Comparison of ENCODE assay signal across 9 cellular contexts in the genomic region with DNA sequence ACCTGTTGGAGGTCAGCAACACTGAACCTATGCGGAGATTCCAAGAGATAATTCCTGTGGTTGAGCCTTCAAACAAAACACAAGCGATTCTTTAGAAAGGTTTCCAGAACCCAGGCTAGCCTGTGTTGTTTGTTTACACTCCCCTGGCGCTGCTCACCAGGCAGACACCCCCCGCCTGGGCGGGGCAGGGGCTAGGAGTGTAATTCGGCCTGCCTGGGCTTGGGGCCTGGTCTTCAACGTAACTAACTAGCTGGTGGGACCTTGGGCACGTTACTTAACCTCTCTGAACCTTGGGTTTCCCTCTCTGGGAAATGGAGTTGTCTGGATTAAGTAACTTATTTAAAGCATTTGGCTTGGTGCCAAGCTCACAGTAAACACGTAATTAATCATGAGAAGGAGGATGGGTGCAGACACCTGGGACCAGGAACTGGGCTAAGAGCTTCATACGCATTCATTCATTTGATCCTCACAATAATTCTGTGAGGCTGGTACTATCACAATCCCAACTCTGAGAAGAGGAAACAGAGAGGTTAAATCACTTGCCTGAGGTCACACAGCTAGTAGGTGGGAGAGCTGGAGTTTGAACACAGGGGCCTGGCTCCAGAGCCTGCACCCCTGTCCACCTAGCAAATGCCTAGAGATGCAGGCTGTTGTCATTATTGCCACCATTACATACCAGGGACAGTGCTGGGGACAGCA. TPM values are rescaled to one million over a fixed set of nuclear protein-coding genes. Genes with fewer than 3 reads are reported as not detected.
A peak's percentile ranks its signal among the peaks of the same experiment; 100 is the strongest.
DNase-seq lines count a peak whose midpoint lies in the region; TF ChIP-seq lines count a peak whose summit lies in the region.
"Had no signal": no experiment of that assay in that cellular context is flagged by ENCODE, and none has a peak within 500 bp of the region (broad histone marks: within the 10 kb centered on the region; RNA-seq: fewer than 3 reads in every experiment).

No MANE protein-coding gene starts in this region.

- H3K27ac ChIP-seq in fibroblast of lung (ENCODE audit: insufficient read depth, low read length) (no peak overlapping the region), skeletal muscle tissue (ENCODE audit: low read depth, low read length) (peak overlapping the region; percentile 69)
- H3K27ac ChIP-seq: testis had no signal

- H2AFZ ChIP-seq in fibroblast of lung (ENCODE audit: low read length): no peak overlapping the region

- peak; percentile 34 for DNase-seq in SIG-M5 treated with dmso at 0.1 percent for 504 hours (lab: John Stamatoyannopoulos, UW; ENCODE audit: unreplicated experiment)
- DNase-seq in SIG-M5 (lab: John Stamatoyannopoulos, UW): no peak
- DNase-seq in NCI-H526 treated with DMSO at 0.1 percent for 48 hours (lab: John Stamatoyannopoulos, UW): peak; percentile 62
- DNase-seq in fibroblast of lung (ENCODE audit: low read depth in 2 of 2): peak; percentile 7 to 36
- no peak for DNase-seq in globus pallidus (ENCODE audit: low spot score)
- no peak for DNase-seq in NCI-H1694 (lab: John Stamatoyannopoulos, UW)
- DNase-seq in AML-193 (lab: John Stamatoyannopoulos, UW): no peak
- DNase-seq: testis had no signal

- H3K27me3 ChIP-seq in fibroblast of lung (ENCODE audit: control insufficient read depth, insufficient read depth, low read length): no peaks in the 10 kb centered on the region
- no peaks in the 10 kb centered on the region for H3K27me3 ChIP-seq in skeletal muscle tissue (ENCODE audit: control insufficient read depth in 3 of 3, insufficient read depth in 3 of 3, low read length in 3 of 3)
- H3K27me3 ChIP-seq: testis had no signal

- H3K9me3 ChIP-seq in fibroblast of lung (ENCODE audit: control insufficient read depth, insufficient read depth, low read depth, low read length) (no peaks in the 10 kb centered on the region), skeletal muscle tissue (ENCODE audit: control insufficient read depth in 3 of 3, low read length in 3 of 3) (no peaks in the 10 kb centered on the region)
- H3K9me3 ChIP-seq: testis had no signal

- H3K9ac ChIP-seq in fibroblast of lung (ENCODE audit: insufficient read depth, low read length) (no peak overlapping the region), skeletal muscle tissue (ENCODE audit: low read depth in 1 of 3, low read length in 3 of 3) (peak overlapping the region in 1 of 3 donors; percentile 57)

- H3K36me3 ChIP-seq in fibroblast of lung (ENCODE audit: control insufficient read depth, insufficient read depth, low read length): peaks cover 15% of the 10 kb centered on the region
- peaks cover 21 to 27% (median 24%) of the 10 kb centered on the region in 3 donors for H3K36me3 ChIP-seq in skeletal muscle tissue (ENCODE audit: control insufficient read depth in 3 of 3, insufficient read depth in 3 of 3, low read length in 3 of 3)

- H3K4me1 ChIP-seq in fibroblast of lung (ENCODE audit: control insufficient read depth, extremely low read depth, insufficient read depth, low read length) (no peaks in the 10 kb centered on the region), skeletal muscle tissue (ENCODE audit: control insufficient read depth in 3 of 3, insufficient read depth in 3 of 3, low read length in 3 of 3) (peaks cover 24 to 33% (median 29%) of the 10 kb centered on the region in 3 donors)
- H3K4me1 ChIP-seq: testis had no signal

- H3K4me3 ChIP-seq in fibroblast of lung (replicated peaks in 1 of 4; ENCODE audit: control extremely low read depth in 1 of 4, insufficient read depth in 1 of 4, low read depth in 3 of 4, low read length in 4 of 4) (no peak overlapping the region), skeletal muscle tissue (ENCODE audit: low read length in 3 of 3) (peak overlapping the region in 1 of 3 donors; percentile 36)
- H3K4me3 ChIP-seq: testis had no signal

- no peaks in the 10 kb centered on the region for H4K20me1 ChIP-seq in fibroblast of lung (ENCODE audit: control insufficient read depth, extremely low read depth, insufficient read depth, low read length)

- H3K4me2 ChIP-seq in fibroblast of lung (ENCODE audit: extremely low read depth, insufficient read depth, low read length): no peak overlapping the region

- no peak for TF ChIP-seq CTCF in fibroblast of lung (conservative IDR thresholded peaks at IDR 0.05 in 1 of 2, IDR thresholded peaks at IDR 0.05 in 1 of 2; ENCODE audit: low read depth in 1 of 2, low read length in 2 of 2)

- no peaks in the 10 kb centered on the region for H3K79me2 ChIP-seq in fibroblast of lung (ENCODE audit: control insufficient read depth, insufficient read depth, low read length)

RNA-seq across cellular contexts. Expression of a gene that starts 7.6 kb away (rescaled TPM):
- total RNA-seq in fibroblast of lung (1.5 and 3.3 TPM in 2 replicates), skeletal muscle tissue (4.7 TPM)
- polyA plus RNA-seq in fibroblast of lung: 0.57 and 0.95 TPM in 2 replicates
- polyA plus RNA-seq in fibroblast of lung (2012): 0.57 and 1.3 TPM in 2 replicates
- 0.35 and 0.93 TPM in 2 replicates for polyA minus RNA-seq in fibroblast of lung (ENCODE audit: low replicate concordance)

RNA-seq across cellular contexts. Expression of a gene that starts 50.2 kb away (rescaled TPM):
- 20.5 and 27.9 TPM in 2 replicates for total RNA-seq in fibroblast of lung
- polyA plus RNA-seq in fibroblast of lung: 15.8 and 21.6 TPM in 2 replicates
- polyA plus RNA-seq in fibroblast of lung (2012): 20.3 and 25.9 TPM in 2 replicates
- 96.2 and 129 TPM in 2 replicates for polyA minus RNA-seq in fibroblast of lung (ENCODE audit: low replicate concordance)
- 7.8 TPM for total RNA-seq in skeletal muscle tissue

Comparison
In these comparisons a context has a peak if more than half of its experiments do, and no peak if none do; other contexts are left out.
1. DNase-seq: peak in SIG-M5 treated with dmso at 0.1 percent for 504 hours (single experiment), NCI-H526 treated with DMSO at 0.1 percent for 48 hours (single experiment) and fibroblast of lung (2 of 2); none in SIG-M5 (single experiment), globus pallidus (single experiment), NCI-H1694 (single experiment) and AML-193 (0 of 2).